ENCODE assay signal across 24 cellular contexts in the genomic region with DNA sequence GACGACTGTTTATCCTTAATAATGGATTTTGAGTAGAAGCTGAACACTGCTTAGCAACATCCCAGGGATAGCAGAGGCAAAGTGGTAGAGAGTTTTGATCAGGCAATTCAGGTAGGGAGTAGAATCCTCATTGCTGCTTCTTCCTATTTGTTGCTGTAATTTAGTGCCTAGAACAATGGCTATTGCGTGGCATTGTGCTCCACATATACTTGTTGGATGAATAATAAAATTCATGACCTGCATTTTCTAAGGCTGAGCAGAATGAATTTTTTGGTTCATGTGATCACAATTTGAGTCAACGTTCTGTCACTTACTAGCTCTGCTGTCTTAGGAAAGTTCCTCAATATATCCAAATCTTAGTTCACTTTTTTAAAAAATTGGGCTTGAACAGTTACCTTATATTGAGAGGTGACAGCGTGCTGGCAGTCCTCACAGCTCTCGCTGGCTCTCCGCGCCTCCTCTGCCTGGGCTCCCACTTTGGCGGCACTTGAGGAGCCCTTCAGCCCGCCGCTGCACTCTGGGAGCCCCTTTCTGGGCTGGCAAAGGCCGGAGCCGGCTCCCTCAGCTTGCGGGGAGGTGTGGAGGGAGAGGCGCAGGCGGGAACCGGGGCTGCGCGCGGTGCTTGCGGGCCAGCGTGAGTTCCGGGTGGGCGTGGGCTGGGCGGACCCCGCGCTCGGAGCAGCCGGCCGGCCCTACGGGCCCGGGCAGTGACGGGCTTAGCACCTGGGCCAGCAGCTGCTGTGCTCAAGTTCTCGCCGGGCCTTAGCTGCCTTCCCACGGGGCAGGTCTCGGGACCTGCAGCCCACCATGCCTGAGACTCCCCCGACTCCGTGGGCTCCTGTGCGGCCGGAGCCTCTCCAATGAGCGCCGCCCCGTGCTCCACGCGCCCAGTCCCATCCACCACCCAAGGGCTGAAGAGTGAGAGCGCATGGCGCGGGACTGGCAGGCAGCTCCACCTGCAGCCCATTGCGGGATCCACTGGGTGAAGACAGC.
"Had no signal": no experiment of that assay in that cellular context is flagged by ENCODE, and none has a peak within 500 bp of the region (broad histone marks: within the 10 kb centered on the region; RNA-seq: fewer than 3 reads in every experiment).

No MANE protein-coding gene starts in this region.

- ATAC-seq: left ventricle myocardium superior; mucosa of descending colon; right lobe of liver; stimulated activated naive B cell treated with anti-CD40 and anti-IgM and Interleukin-4, amounts not matched to agents 10 μg/mL and 1 μg/mL and 100 μg/mL, for 72 hours; WTC11 had no signal

- H3K4me3 Mint-ChIP-seq: activated naive CD4-positive, alpha-beta T cell treated with anti-CD3 and anti-CD28 coated beads, Interleukin-2, amount 50 U/mL, for 24 hours; activated T-helper 1 cell treated with anti-CD3 and anti-CD28 coated beads, Interleukin-12 subunit alpha, Interleukin-12 subunit beta, Interleukin-2, Interleukin-4 antibody, amounts not matched to agents 30 ng/mL and 10 ng/mL and 1 ng/mL, durations not matched to agents 14 hours and 24 hours and 36 hours; central memory CD8-positive, alpha-beta T cell; neural crest cell; WTC11 had no signal

- H3K27ac ChIP-seq: adrenal gland, ascending aorta, brain microvascular endothelial cell, coronary artery, right lobe of liver, skin epidermis had no signal

- H3K27ac Mint-ChIP-seq: activated naive CD4-positive, alpha-beta T cell treated with anti-CD3 and anti-CD28 coated beads, Interleukin-2, amount 50 U/mL, for 24 hours; activated T-helper 1 cell treated with anti-CD3 and anti-CD28 coated beads, Interleukin-12 subunit alpha, Interleukin-12 subunit beta, Interleukin-2, Interleukin-4 antibody, amounts not matched to agents 30 ng/mL and 10 ng/mL and 1 ng/mL, durations not matched to agents 14 hours and 24 hours and 36 hours; stimulated activated naive B cell treated with anti-CD40 and anti-IgM and Interleukin-4, amounts not matched to agents 10 μg/mL and 1 μg/mL and 100 μg/mL, for 72 hours; WTC11 had no signal

- FAIRE-seq: TTC549 had no signal

- H3K27me3 Mint-ChIP-seq: activated naive CD4-positive, alpha-beta T cell treated with anti-CD3 and anti-CD28 coated beads, Interleukin-2, amount 50 U/mL, for 24 hours; central memory CD8-positive, alpha-beta T cell; stimulated activated naive B cell treated with anti-CD40 and anti-IgM and Interleukin-4, amounts not matched to agents 10 μg/mL and 1 μg/mL and 100 μg/mL, for 72 hours had no signal

- H3K4me3 ChIP-seq: adrenal gland, ascending aorta, coronary artery, mucosa of descending colon, right lobe of liver, skin epidermis had no signal

- H3K9me3 Mint-ChIP-seq: activated naive CD4-positive, alpha-beta T cell treated with anti-CD3 and anti-CD28 coated beads, Interleukin-2, amount 50 U/mL, for 24 hours; central memory CD8-positive, alpha-beta T cell; stimulated activated naive B cell treated with anti-CD40 and anti-IgM and Interleukin-4, amounts not matched to agents 10 μg/mL and 1 μg/mL and 100 μg/mL, for 72 hours had no signal

- H3K36me3 ChIP-seq: adrenal gland, ascending aorta, brain microvascular endothelial cell, right lobe of liver had no signal

- H3K9me3 ChIP-seq: adrenal gland, ascending aorta, mucosa of descending colon, right lobe of liver had no signal

- H3K36me3 Mint-ChIP-seq: stimulated activated naive B cell treated with anti-CD40 and anti-IgM and Interleukin-4, amounts not matched to agents 10 μg/mL and 1 μg/mL and 100 μg/mL, for 72 hours; WTC11 had no signal

- H3K4me1 Mint-ChIP-seq: neural crest cell had no signal

- DNase-seq: activated CD4-positive, alpha-beta T cell treated with anti-CD3 and anti-CD28 coated beads, Interleukin-2, amount 50 U/mL, for 4 hours; activated gamma-delta T cell treated with Interleukin-2 at 50 U/mL for 16 hours; adrenal gland; brain microvascular endothelial cell; effector CD4-positive, alpha-beta T cell; foreskin melanocyte; hippocampal formation; mucosa of descending colon; occipital lobe; posterior cingulate gyrus; right lobe of liver; stimulated activated CD4-positive, alpha-beta T cell treated with anti-CD3 and anti-CD28 coated beads, Interleukin-2, amount 100 ng/mL, for 24 hours; stimulated activated naive B cell treated with anti-CD40 and anti-IgM and Interleukin-4, amounts not matched to agents 10 μg/mL and 1 μg/mL and 100 μg/mL, for 72 hours; T-helper 1 cell had no signal

- H3K27me3 ChIP-seq: adrenal gland, ascending aorta, brain microvascular endothelial cell, right lobe of liver had no signal
